ENCODE assay signal across 31 cellular contexts in the genomic region with DNA sequence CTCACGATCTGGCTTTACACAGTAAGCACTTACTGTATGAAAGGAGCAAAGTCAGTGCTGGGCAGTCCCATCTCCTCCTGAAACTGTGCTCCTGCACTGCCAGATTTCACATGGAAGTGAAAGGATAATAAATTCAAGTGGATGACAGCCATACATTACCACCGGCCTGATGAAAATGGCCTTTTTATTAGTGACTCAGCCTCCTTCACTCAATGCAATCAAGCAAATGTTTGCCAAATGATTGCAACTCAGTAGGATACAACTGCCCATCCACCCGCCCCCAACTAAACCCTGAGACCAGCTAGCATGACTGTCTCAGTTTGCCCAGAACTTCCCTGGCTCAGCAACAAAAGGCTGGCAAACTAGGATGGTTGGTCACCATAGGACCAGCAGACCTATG.
A peak's percentile ranks its signal among the peaks of the same experiment; 100 is the strongest.
DNase-seq lines count a peak whose midpoint lies in the region; ATAC-seq and TF ChIP-seq lines count a peak whose summit lies in the region.
"Had no signal": no experiment of that assay in that cellular context is flagged by ENCODE, and none has a peak within 500 bp of the region (broad histone marks: within the 10 kb centered on the region; RNA-seq: fewer than 3 reads in every experiment).

No MANE protein-coding gene starts in this region.

- peaks cover 4% of the 10 kb centered on the region for H3K9me3 Mint-ChIP-seq in type B pancreatic cell
- H3K9me3 Mint-ChIP-seq in CD4-positive, alpha-beta memory T cell = no peaks in the 10 kb centered on the region
- H3K9me3 Mint-ChIP-seq: activated naive CD8-positive, alpha-beta T cell treated with anti-CD3 and anti-CD28 coated beads, Interleukin-2, amount 50 U/mL, for 24 hours; CD4-positive, alpha-beta T cell; nephron had no signal

- no peaks in the 10 kb centered on the region for H3K9me2 ChIP-seq in SK-N-SH

- H4K20me1 ChIP-seq in SK-N-SH (ENCODE audit: insufficient read depth) = no peaks in the 10 kb centered on the region

- no peaks in the 10 kb centered on the region for H3K79me2 ChIP-seq in SK-N-SH (ENCODE audit: insufficient read depth)

- no peak for DNase-seq in SK-N-SH
- peak; percentile 69 for DNase-seq in NCI-H2227 (lab: John Stamatoyannopoulos, UW; ENCODE audit: unreplicated experiment)
- peak; percentile 33 for DNase-seq in epithelial cell of esophagus (ENCODE audit: low read depth)
- DNase-seq in type B pancreatic cell (ENCODE audit: extremely low spot score, unreplicated experiment) = no peak
- no peak for DNase-seq in H7
- DNase-seq in CD4-positive, alpha-beta memory T cell = no peak
- DNase-seq: activated CD4-positive, CD25-positive, alpha-beta regulatory T cell; activated CD8-positive, alpha-beta memory T cell treated with anti-CD3 and anti-CD28 coated beads, Interleukin-2, amount 10 ng/mL, durations not matched to agents 7 days and 5 days; activated gamma-delta T cell treated with Interleukin-2 at 50 U/mL for 16 hours; activated naive CD8-positive, alpha-beta T cell treated with anti-CD3 and anti-CD28 coated beads, Interleukin-2, amount 50 U/mL, for 24 hours; activated T-cell treated with anti-CD3 and anti-CD28 coated beads, Interleukin-2, amount 50 U/mL, for 48 hours; AML-193; CD4-positive, alpha-beta T cell; colonic mucosa; DMS 273 treated with DMSO at 0.1 percent for 48 hours; effector CD4-positive, alpha-beta T cell; left colon; NCI-H1105; NCI-H2029; NCI-H345; ovary; stimulated activated naive CD4-positive, alpha-beta T cell; T-helper 17 cell had no signal

- no peak overlapping the region for H3K27ac ChIP-seq in SK-N-SH (ENCODE audit: low read depth in 2 of 2, low read length in 1 of 2)
- H3K27ac ChIP-seq in CD4-positive, alpha-beta memory T cell (ENCODE audit: low read depth, low read length) = no peak overlapping the region
- H3K27ac ChIP-seq: colonic mucosa, epithelial cell of prostate, ovary, PC-9, skin epidermis, suprapubic skin had no signal

- no peak overlapping the region for H3K4me3 Mint-ChIP-seq in type B pancreatic cell
- no peak overlapping the region for H3K4me3 Mint-ChIP-seq in CD4-positive, alpha-beta memory T cell
- H3K4me3 Mint-ChIP-seq: activated CD8-positive, alpha-beta memory T cell treated with anti-CD3 and anti-CD28 coated beads, Interleukin-2, amount 10 ng/mL, durations not matched to agents 7 days and 5 days; activated naive CD8-positive, alpha-beta T cell treated with anti-CD3 and anti-CD28 coated beads, Interleukin-2, amount 50 U/mL, for 24 hours; CD4-positive, alpha-beta T cell; nephron; T-helper 17 cell had no signal

- CTCF ChIA-PET in SK-N-SH (lab: Yijun Ruan, JAX) = no interaction called here
- CTCF ChIA-PET in CD4-positive, alpha-beta memory T cell (lab: Charles Lee; ENCODE audit: partially characterized antibody) = interaction anchor here (1.5 kb wide), 1 partner anchor 9 kb away, joined by 3 read pairs; no protein-coding TSS in a partner anchor

- ATAC-seq in SK-N-SH treated with all-trans-retinoic acid at 6 μM for 48 hours = no peak
- ATAC-seq in HG02981 (IDR thresholded peaks at IDR 0.05; ENCODE audit: unreplicated experiment) = no peak
- ATAC-seq: activated CD8-positive, alpha-beta memory T cell treated with anti-CD3 and anti-CD28 coated beads, Interleukin-2, amount 10 ng/mL, durations not matched to agents 7 days and 5 days; activated naive CD8-positive, alpha-beta T cell treated with anti-CD3 and anti-CD28 coated beads, Interleukin-2, amount 50 U/mL, for 24 hours; left colon; Right ventricle myocardium inferior; T-helper 17 cell had no signal

- no peak for TF ChIP-seq EP300 in SK-N-SH (IDR thresholded peaks at IDR 0.05; ENCODE audit: borderline replicate concordance in 1 of 2, low read depth in 1 of 2, low read length in 1 of 2)

- no peak overlapping the region for H3K9ac ChIP-seq in SK-N-SH

- H2AFZ ChIP-seq in SK-N-SH (ENCODE audit: low read depth) = no peak overlapping the region
- H2AFZ ChIP-seq: PC-9 had no signal

- POLR2A ChIA-PET in SK-N-SH (lab: Yijun Ruan, JAX) = no interaction called here
- POLR2A ChIA-PET in CD4-positive, alpha-beta memory T cell (lab: Charles Lee; ENCODE audit: partially characterized antibody) = no interaction called here

- H3K4me3 ChIP-seq in SK-N-SH (ENCODE audit: low read depth in 2 of 2, low read length in 1 of 2) (no peak overlapping the region), epithelial cell of esophagus (ENCODE audit: low read length) (no peak overlapping the region), H7 (ENCODE audit: insufficient read depth, low read depth, low read length) (no peak overlapping the region)
- no peak overlapping the region for H3K4me3 ChIP-seq in CD4-positive, alpha-beta memory T cell (ENCODE audit: low read length in 2 of 2)
- H3K4me3 ChIP-seq: colonic mucosa, ovary, PC-9, skin epidermis, suprapubic skin had no signal

- H3K36me3 ChIP-seq in SK-N-SH (replicated peaks in 1 of 2; ENCODE audit: control insufficient read depth in 1 of 2, insufficient read depth in 2 of 2, low read length in 1 of 2) (no peaks in the 10 kb centered on the region), H7 (replicated peaks; ENCODE audit: control insufficient read depth, insufficient read depth, low read length) (no peaks in the 10 kb centered on the region)
- no peaks in the 10 kb centered on the region for H3K36me3 ChIP-seq in CD4-positive, alpha-beta memory T cell (ENCODE audit: insufficient read depth, low read length)
- H3K36me3 ChIP-seq: colonic mucosa, ovary, suprapubic skin had no signal

- no peaks in the 10 kb centered on the region for H3F3A ChIP-seq in SK-N-SH (replicated peaks; ENCODE audit: insufficient read depth)

- peaks cover 8% of the 10 kb centered on the region for H3K36me3 Mint-ChIP-seq in type B pancreatic cell
- H3K36me3 Mint-ChIP-seq in CD4-positive, alpha-beta memory T cell = no peaks in the 10 kb centered on the region
- H3K36me3 Mint-ChIP-seq: activated CD8-positive, alpha-beta memory T cell treated with anti-CD3 and anti-CD28 coated beads, Interleukin-2, amount 10 ng/mL, durations not matched to agents 7 days and 5 days had no signal

- H3K27me3 Mint-ChIP-seq in type B pancreatic cell = no peaks in the 10 kb centered on the region
- H3K27me3 Mint-ChIP-seq in CD4-positive, alpha-beta memory T cell = peaks cover 6 to 21% of the 10 kb centered on the region in 2 donors

- no peaks in the 10 kb centered on the region; the same call in 1 of the 2 replicates for H3K27me3 ChIP-seq in SK-N-SH (ENCODE audit: insufficient read depth)
- no peaks in the 10 kb centered on the region for H3K27me3 ChIP-seq in H7 (ENCODE audit: control insufficient read depth, insufficient read depth, low read length)
- H3K27me3 ChIP-seq in CD4-positive, alpha-beta memory T cell (ENCODE audit: insufficient read depth, low read length) = no peaks in the 10 kb centered on the region
- H3K27me3 ChIP-seq: colonic mucosa, ovary, suprapubic skin had no signal

- H3K4me1 Mint-ChIP-seq in type B pancreatic cell (ENCODE audit: unreplicated experiment) = peaks cover 45% of the 10 kb centered on the region
- no peaks in the 10 kb centered on the region for H3K4me1 Mint-ChIP-seq in CD4-positive, alpha-beta memory T cell
- H3K4me1 Mint-ChIP-seq: activated CD8-positive, alpha-beta memory T cell treated with anti-CD3 and anti-CD28 coated beads, Interleukin-2, amount 10 ng/mL, durations not matched to agents 7 days and 5 days; activated naive CD8-positive, alpha-beta T cell treated with anti-CD3 and anti-CD28 coated beads, Interleukin-2, amount 50 U/mL, for 24 hours; T-helper 17 cell had no signal

- H3K9me3 ChIP-seq in SK-N-SH = no peaks in the 10 kb centered on the region
- no peaks in the 10 kb centered on the region for H3K9me3 ChIP-seq in CD4-positive, alpha-beta memory T cell (ENCODE audit: control insufficient read depth in 1 of 2, low read length in 2 of 2)
- H3K9me3 ChIP-seq: colonic mucosa, ovary, suprapubic skin had no signal

- no peak for TF ChIP-seq CTCF in SK-N-SH (IDR thresholded peaks at IDR 0.05)
- TF ChIP-seq CTCF in epithelial cell of esophagus (IDR thresholded peaks at IDR 0.05; ENCODE audit: insufficient read depth, low read depth, low read length, missing control alignments) = no peak
- TF ChIP-seq CTCF in type B pancreatic cell (conservative IDR thresholded peaks at IDR 0.05) = no peak

- no peak for TF ChIP-seq RAD21 in SK-N-SH (IDR thresholded peaks at IDR 0.05; ENCODE audit: low read length)

- intact Hi-C loops in CD4-positive, alpha-beta memory T cell (cut with micrococcal nuclease) = no loop called here

- H3K4me1 ChIP-seq in SK-N-SH (ENCODE audit: control insufficient read depth in 1 of 2, insufficient read depth in 2 of 2, low read depth in 1 of 2, low read length in 1 of 2) = no peaks in the 10 kb centered on the region
- no peaks in the 10 kb centered on the region for H3K4me1 ChIP-seq in CD4-positive, alpha-beta memory T cell (ENCODE audit: insufficient read depth, low read length)
- H3K4me1 ChIP-seq: colonic mucosa, suprapubic skin had no signal

- WGBS in SK-N-SH (ENCODE audit: low lambda C conversion rate) = 9% methylated on average over 3 of the region's 3 CpGs

- H3K27ac Mint-ChIP-seq in type B pancreatic cell = peak overlapping the region; percentile 54
- no peak overlapping the region for H3K27ac Mint-ChIP-seq in CD4-positive, alpha-beta memory T cell
- H3K27ac Mint-ChIP-seq: activated CD8-positive, alpha-beta memory T cell treated with anti-CD3 and anti-CD28 coated beads, Interleukin-2, amount 10 ng/mL, durations not matched to agents 7 days and 5 days; activated naive CD8-positive, alpha-beta T cell treated with anti-CD3 and anti-CD28 coated beads, Interleukin-2, amount 50 U/mL, for 24 hours; CD4-positive, alpha-beta T cell; nephron; T-helper 17 cell had no signal

- H3K4me2 ChIP-seq in SK-N-SH = no peak overlapping the region
- H3K4me2 ChIP-seq: PC-9 had no signal

TF ChIP-seq in SK-N-SH treated with all-trans-retinoic acid at 6 μM for 48 hours, 23 proteins besides CTCF, POLR2A, EP300 and RAD21:
- TF ChIP-seq ISL1 (CRISPR knock-in tag; IDR thresholded peaks at IDR 0.05) (peak; percentile 40), ARNTL (CRISPR knock-in tag; IDR thresholded peaks at IDR 0.05; ENCODE audit: borderline replicate concordance, low read depth) (no peak)

TF ChIP-seq in SK-N-SH, 30 proteins besides CTCF, POLR2A, EP300 and RAD21 (continues in another document):
- TF ChIP-seq GATA2 (CRISPR knock-in tag; IDR thresholded peaks at IDR 0.05) = no peak

Comparison
In these comparisons a context has a peak if more than half of its experiments do, and no peak if none do; other contexts are left out.
1. DNase-seq: peak in NCI-H2227 (single experiment) and epithelial cell of esophagus (single experiment); none in SK-N-SH (single experiment), type B pancreatic cell (single experiment), H7 (single experiment) and CD4-positive, alpha-beta memory T cell (0 of 5).